20 cellular contexts compared by ENCODE assay signal in the genomic region with DNA sequence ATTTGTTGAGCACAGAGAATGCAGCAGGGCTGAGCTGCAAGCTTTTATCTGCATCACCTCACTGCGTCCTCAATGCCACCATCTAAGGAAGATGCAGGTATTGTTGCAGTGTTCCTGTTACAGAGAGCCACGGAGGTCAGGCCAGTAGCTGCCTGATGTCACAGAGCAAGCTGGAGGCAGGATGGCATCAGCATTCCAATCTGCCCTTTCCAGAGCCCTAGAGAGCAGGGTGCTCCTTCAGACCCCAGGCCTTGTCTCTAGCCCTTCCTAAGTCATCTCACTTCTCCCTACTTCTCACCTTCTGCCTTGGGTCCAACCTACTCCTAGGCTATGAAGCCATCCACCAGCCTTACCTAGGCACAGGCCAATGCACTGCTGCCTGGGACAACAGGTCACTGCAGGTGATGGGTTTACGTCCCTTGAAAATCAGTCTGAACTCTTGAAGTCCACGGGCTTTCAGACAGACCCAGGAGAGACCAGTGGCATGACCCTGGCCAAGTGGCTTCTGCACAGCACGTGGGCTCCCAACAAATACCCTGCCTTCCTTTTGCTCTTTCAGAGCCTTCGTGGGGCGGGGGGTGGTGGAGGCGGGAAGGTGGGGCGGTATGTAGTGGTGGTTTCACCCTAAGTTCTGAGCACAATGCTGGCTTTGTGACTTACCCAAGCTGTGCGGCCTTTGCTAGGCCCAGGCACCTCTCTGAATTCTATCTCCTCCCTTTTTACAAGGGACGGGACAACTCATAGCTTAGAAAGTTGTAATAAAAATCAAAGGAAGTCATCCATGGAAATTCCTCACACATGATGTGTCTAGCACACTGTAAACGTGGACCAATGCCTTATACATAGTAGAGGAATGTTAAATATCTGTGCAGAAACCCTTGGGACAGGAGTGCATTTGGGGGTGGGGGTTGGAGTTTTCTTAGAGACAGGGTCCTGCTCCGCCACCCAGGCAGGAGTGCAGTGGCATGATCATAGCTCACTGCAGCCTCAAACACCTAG.
DNase-seq lines count a peak whose midpoint lies in the region; ATAC-seq, FAIRE-seq and TF ChIP-seq lines count a peak whose summit lies in the region.
"Had no signal": no experiment of that assay in that cellular context is flagged by ENCODE, and none has a peak within 500 bp of the region (broad histone marks: within the 10 kb centered on the region; RNA-seq: fewer than 3 reads in every experiment).

No MANE protein-coding gene starts in this region.

- H3K36me3 ChIP-seq in GM23248 (ENCODE audit: low read depth) (no peaks in the 10 kb centered on the region), SJSA1 (no peaks in the 10 kb centered on the region)
- no peaks in the 10 kb centered on the region for H3K36me3 ChIP-seq in CD8-positive, alpha-beta T cell (ENCODE audit: insufficient read depth, low read length)
- H3K36me3 ChIP-seq: right atrium auricular region, stomach, vagina had no signal

- no peaks in the 10 kb centered on the region for H3F3A ChIP-seq in GM23248 (ENCODE audit: insufficient read depth)

- no peak overlapping the region for H3K9ac ChIP-seq in GM23248

- H3K27ac Mint-ChIP-seq in CD8-positive, alpha-beta T cell = no peak overlapping the region
- H3K27ac Mint-ChIP-seq: activated naive CD4-positive, alpha-beta T cell treated with anti-CD3 and anti-CD28 coated beads, Interleukin-2, amount 50 U/mL, for 72 hours; immature natural killer cell had no signal

- TF ChIP-seq CTCF in A549 (IDR thresholded peaks at IDR 0.05) (no peak), D721Med (IDR thresholded peaks at IDR 0.05; ENCODE audit: insufficient read depth, missing control alignments) (no peak)
- no peak for TF ChIP-seq CTCF in CD8-positive, alpha-beta T cell (IDR thresholded peaks at IDR 0.05)

- ATAC-seq in A549 (peak; percentile 42 to 47; a peak in 4 of 6 replicates), HG03469 (IDR thresholded peaks at IDR 0.05; ENCODE audit: unreplicated experiment) (no peak)
- no peak for ATAC-seq in CD8-positive, alpha-beta T cell
- ATAC-seq: activated naive CD4-positive, alpha-beta T cell treated with anti-CD3 and anti-CD28 coated beads, Interleukin-2, amount 50 U/mL, for 72 hours; esophagus mucosa had no signal

- H3K27ac ChIP-seq in A549 (peak overlapping the region; percentile 25 to 61; a peak in 3 of 6 replicates), GM23248 (no peak overlapping the region), SJSA1 (0 out of 2 replicates have a peak overlapping the region, but pooled peaks have one; percentile 10)
- no peak overlapping the region for H3K27ac ChIP-seq in CD8-positive, alpha-beta T cell (ENCODE audit: low read depth, low read length)
- H3K27ac ChIP-seq: right atrium auricular region, stomach, vagina had no signal

- peaks cover 7% of the 10 kb centered on the region for H3K27me3 Mint-ChIP-seq in CD8-positive, alpha-beta T cell (ENCODE audit: low read depth)

- no peak overlapping the region for H2AFZ ChIP-seq in GM23248

- in situ Hi-C loops in GM23248 (cut with MboI) = loop anchor here (10.0 kb wide), 2 partner anchors 238 to 468 kb away; a partner anchor contains a TSS

- intact Hi-C loops in CD8-positive, alpha-beta T cell (cut with DNase I, micrococcal nuclease) = no loop called here

- H3K9me3 ChIP-seq in A549 (peaks cover 24% of the 10 kb centered on the region), GM23248 (ENCODE audit: low read depth) (no peaks in the 10 kb centered on the region), SJSA1 (replicated peaks) (peaks cover 9% of the 10 kb centered on the region)
- peaks cover 5% of the 10 kb centered on the region for H3K9me3 ChIP-seq in CD8-positive, alpha-beta T cell (ENCODE audit: low read length)
- H3K9me3 ChIP-seq: vagina had no signal

- no peak overlapping the region for H3K4me3 Mint-ChIP-seq in CD8-positive, alpha-beta T cell
- H3K4me3 Mint-ChIP-seq: immature natural killer cell had no signal

- H3K9me2 ChIP-seq in GM23248 (ENCODE audit: insufficient read depth) = no peaks in the 10 kb centered on the region

- CTCF ChIA-PET in A549 (lab: Yijun Ruan, JAX) = interaction anchor here (0.9 to 3.7 kb wide), 11 partner anchors 11 to 1556 kb away, joined by 3 to 43 read pairs (median 4); no protein-coding TSS in a partner anchor
- CTCF ChIA-PET in CD8-positive, alpha-beta T cell (lab: Charles Lee) = interaction anchor here (1.1 to 1.6 kb wide), 2 partner anchors 42 to 622 kb away, joined by 3 read pairs; no protein-coding TSS in a partner anchor

- TF ChIP-seq EP300 in A549 (IDR thresholded peaks at IDR 0.05) = no peak

- H3K4me2 ChIP-seq in A549 (0 out of 3 replicates have a peak overlapping the region, but pooled peaks have one; percentile 9), GM23248 (ENCODE audit: unreplicated experiment) (no peak overlapping the region)

- H3K4me3 ChIP-seq in A549 (no peak overlapping the region), GM23248 (no peak overlapping the region), SJSA1 (no peak overlapping the region)
- H3K4me3 ChIP-seq in CD8-positive, alpha-beta T cell (ENCODE audit: low read depth, low read length) = no peak overlapping the region
- H3K4me3 ChIP-seq: right atrium auricular region, stomach, vagina had no signal

- no peak for TF ChIP-seq RAD21 in A549 (conservative IDR thresholded peaks at IDR 0.05 in 1 of 2, IDR thresholded peaks at IDR 0.05 in 1 of 2)

- H4K20me1 ChIP-seq in GM23248 (ENCODE audit: insufficient read depth) = no peaks in the 10 kb centered on the region

- peaks cover 13% of the 10 kb centered on the region for H3K4me1 ChIP-seq in A549
- peaks cover 26% of the 10 kb centered on the region for H3K4me1 ChIP-seq in GM23248 (ENCODE audit: insufficient read depth)
- peaks cover 14% of the 10 kb centered on the region for H3K4me1 ChIP-seq in SJSA1 (replicated peaks)
- H3K4me1 ChIP-seq in CD8-positive, alpha-beta T cell (ENCODE audit: insufficient read depth, low read length) = no peaks in the 10 kb centered on the region
- H3K4me1 ChIP-seq: Caco-2, right atrium auricular region, vagina had no signal

- FAIRE-seq in A549 (lab: Jason Lieb, UNC) (no peak), D721Med (lab: Jason Lieb, UNC) (no peak)

- H3K4me1 Mint-ChIP-seq in CD8-positive, alpha-beta T cell (ENCODE audit: low read depth) = peaks cover 9% of the 10 kb centered on the region

- H3K27me3 ChIP-seq in GM23248 (replicated peaks; ENCODE audit: insufficient read depth) (no peaks in the 10 kb centered on the region; the same call in 1 of the 2 replicates), SJSA1 (replicated peaks) (no peaks in the 10 kb centered on the region)
- no peaks in the 10 kb centered on the region for H3K27me3 ChIP-seq in CD8-positive, alpha-beta T cell (ENCODE audit: insufficient read depth, low read length)
- H3K27me3 ChIP-seq: right atrium auricular region, vagina had no signal

- WGBS in A549 (ENCODE audit: missing lambda C conversion rate) = 63% methylated on average over 13 of the region's 13 CpGs
- 68 to 70% methylated on average over 13 of the region's 13 CpGs for WGBS in GM23248 (ENCODE audit: low coverage in 1 of 2, low lambda C conversion rate in 2 of 2, missing lambda C conversion rate in 2 of 2), 2 experiments

- no peaks in the 10 kb centered on the region for H3K79me2 ChIP-seq in GM23248 (ENCODE audit: insufficient read depth)

- no peak for TF ChIP-seq POLR2A in A549 (IDR thresholded peaks at IDR 0.05; ENCODE audit: low read length)

- peak; percentile 20 to 21 for DNase-seq in A549 (ENCODE audit: low read depth in 1 of 2, low spot score in 1 of 2)
- peak; percentile 82 for DNase-seq in GM23248
- DNase-seq in SJSA1 (ENCODE audit: low read depth in 1 of 2, low spot score in 2 of 2) = peak in 1 of 2 experiments; percentile 54
- peak; percentile 18 for DNase-seq in hepatic stellate cell (ENCODE audit: low spot score)
- DNase-seq in D721Med (ENCODE audit: insufficient read length, low spot score) = no peak
- no peak for DNase-seq in NCI-H128 (lab: John Stamatoyannopoulos, UW; ENCODE audit: unreplicated experiment)
- DNase-seq in CD8-positive, alpha-beta T cell = no peak
- DNase-seq: activated CD4-positive, alpha-beta T cell treated with anti-CD3 and anti-CD28 coated beads, Interleukin-2, amount 50 U/mL, for 4 hours; Caco-2; head of caudate nucleus; immature natural killer cell; midbrain; NCI-H1436; NCI-H82; stomach had no signal

- peaks cover 8% of the 10 kb centered on the region for H3K9me3 Mint-ChIP-seq in CD8-positive, alpha-beta T cell

- POLR2A ChIA-PET in A549 (lab: Yijun Ruan, JAX) = no interaction called here
- POLR2A ChIA-PET in CD8-positive, alpha-beta T cell (lab: Charles Lee) = no interaction called here

- no peaks in the 10 kb centered on the region for H3K36me3 Mint-ChIP-seq in CD8-positive, alpha-beta T cell
- H3K36me3 Mint-ChIP-seq: immature natural killer cell had no signal

TF ChIP-seq in A549, 52 proteins besides CTCF, POLR2A, EP300 and RAD21:
- TF ChIP-seq, protein P1, sequence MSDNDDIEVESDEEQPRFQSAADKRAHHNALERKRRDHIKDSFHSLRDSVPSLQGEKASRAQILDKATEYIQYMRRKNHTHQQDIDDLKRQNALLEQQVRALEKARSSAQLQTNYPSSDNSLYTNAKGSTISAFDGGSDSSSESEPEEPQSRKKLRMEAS (IDR thresholded peaks at IDR 0.05) = peak; percentile 18; the same call in 1 of the 2 replicates
- no peak for TF ChIP-seq RARB (CRISPR knock-in tag; IDR thresholded peaks at IDR 0.05)
TF ChIP-seq in A549: peak in this region for 1.

Comparison
In these comparisons a context has a peak if more than half of its experiments do, and no peak if none do; other contexts are left out.
1. ATAC-seq: peak in A549 (2 of 2); none in HG03469 (single experiment) and CD8-positive, alpha-beta T cell (single experiment).
2. DNase-seq: peak in A549 (2 of 2), GM23248 (single experiment) and hepatic stellate cell (single experiment); none in D721Med (single experiment), NCI-H128 (single experiment) and CD8-positive, alpha-beta T cell (0 of 7).
3. H3K27ac ChIP-seq: peak in A549 (2 of 2) and SJSA1 (single experiment); none in GM23248 (single experiment) and CD8-positive, alpha-beta T cell (single experiment).